Comparison of ENCODE assay signal across 10 cellular contexts in the genomic region with DNA sequence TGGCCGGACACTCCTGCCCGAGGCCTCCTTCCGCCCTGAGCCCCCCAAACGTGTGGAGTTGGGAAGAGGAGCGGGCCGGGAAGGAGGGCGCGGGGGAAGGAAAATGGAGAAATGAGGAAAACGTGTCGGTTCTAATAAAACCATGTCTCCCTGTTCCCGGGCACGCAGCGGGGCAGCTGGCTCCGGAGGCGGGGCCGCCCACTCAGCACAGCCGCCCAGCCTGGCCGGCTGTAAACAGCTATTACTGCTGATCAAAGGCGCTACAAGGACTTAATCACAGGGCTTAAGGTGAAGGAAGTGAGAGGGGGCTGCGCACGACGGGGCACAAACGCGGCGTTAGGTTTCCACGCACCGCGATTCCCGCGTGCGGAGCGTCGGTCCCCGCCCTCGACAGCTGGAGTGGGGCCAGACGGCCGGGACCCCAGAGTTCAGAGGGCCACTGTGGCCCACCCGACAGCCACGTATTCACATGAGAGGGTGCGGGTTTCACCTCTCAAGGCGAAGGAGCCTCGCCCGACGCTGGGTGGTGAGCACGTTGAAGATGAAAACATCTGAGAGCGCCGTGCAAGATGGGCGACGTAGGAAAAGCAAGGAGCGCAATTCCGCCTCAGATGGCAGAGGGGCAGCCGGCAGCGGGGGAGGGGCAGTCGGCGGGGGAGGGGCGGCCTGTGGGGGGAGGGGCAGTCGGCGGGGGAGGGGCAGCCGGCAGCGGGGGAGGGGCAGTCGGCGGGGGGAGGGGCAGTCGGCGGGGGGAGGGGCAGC.
A peak's percentile ranks its signal among the peaks of the same experiment; 100 is the strongest.
DNase-seq lines count a peak whose midpoint lies in the region; ATAC-seq and TF ChIP-seq lines count a peak whose summit lies in the region.
"Had no signal": no experiment of that assay in that cellular context is flagged by ENCODE, and none has a peak within 500 bp of the region (broad histone marks: within the 10 kb centered on the region; RNA-seq: fewer than 3 reads in every experiment).

No MANE protein-coding gene starts in this region.

- peak overlapping the region; percentile 96 for H3K27ac Mint-ChIP-seq in activated T-cell treated with anti-CD3 and anti-CD28 coated beads, Interleukin-2, amount 50 U/mL, for 72 hours
- peak overlapping the region; percentile 58 to 98 for H3K27ac Mint-ChIP-seq in stimulated activated naive CD8-positive, alpha-beta T cell treated with anti-CD3 and anti-CD28 coated beads, Interleukin-15, amount 100 ng/mL, for 72 hours

- no peak for ATAC-seq in activated T-cell treated with anti-CD3 and anti-CD28 coated beads, Interleukin-2, amount 50 U/mL, for 72 hours (replicated peaks in 1 of 2)
- ATAC-seq in stimulated activated naive CD8-positive, alpha-beta T cell treated with anti-CD3 and anti-CD28 coated beads, Interleukin-15, amount 100 ng/mL, for 72 hours: no peak
- ATAC-seq: left cardiac atrium had no signal

- H3K36me3 Mint-ChIP-seq in activated T-cell treated with anti-CD3 and anti-CD28 coated beads, Interleukin-2, amount 50 U/mL, for 72 hours (ENCODE audit: insufficient read depth in 2 of 2): peaks cover 2 to 5% of the 10 kb centered on the region in 2 donors

- no peaks in the 10 kb centered on the region for H3K27me3 Mint-ChIP-seq in activated T-cell treated with anti-CD3 and anti-CD28 coated beads, Interleukin-2, amount 50 U/mL, for 72 hours (ENCODE audit: low read depth)
- H3K27me3 Mint-ChIP-seq in stimulated activated naive CD8-positive, alpha-beta T cell treated with anti-CD3 and anti-CD28 coated beads, Interleukin-15, amount 100 ng/mL, for 72 hours: peaks cover 18% of the 10 kb centered on the region

- H3K4me3 Mint-ChIP-seq in activated T-cell treated with anti-CD3 and anti-CD28 coated beads, Interleukin-2, amount 50 U/mL, for 72 hours: no peak overlapping the region
- peak overlapping the region in 1 of 2 donors; percentile 17 for H3K4me3 Mint-ChIP-seq in stimulated activated naive CD8-positive, alpha-beta T cell treated with anti-CD3 and anti-CD28 coated beads, Interleukin-15, amount 100 ng/mL, for 72 hours

- no peak overlapping the region for H3K4me3 ChIP-seq in fibroblast of villous mesenchyme (ENCODE audit: low read depth, low read length)
- H3K4me3 ChIP-seq: BLaER1 had no signal

- no peak for DNase-seq in activated T-cell treated with anti-CD3 and anti-CD28 coated beads, Interleukin-2, amount 50 U/mL, for 72 hours
- no peak for DNase-seq in activated T-cell treated with anti-CD3 and anti-CD28 coated beads for 4 hours
- DNase-seq in NCI-H69 (lab: John Stamatoyannopoulos, UW): peak; percentile 95
- DNase-seq in fibroblast of villous mesenchyme (ENCODE audit: low read depth): peak; percentile 5
- DNase-seq in stimulated activated naive CD8-positive, alpha-beta T cell treated with anti-CD3 and anti-CD28 coated beads, Interleukin-15, amount 100 ng/mL, for 72 hours: no peak
- no peak for DNase-seq in stimulated activated CD4-positive, alpha-beta T cell treated with anti-CD3 and anti-CD28 coated beads, Interleukin-4, amount 100 ng/mL, for 1 hour
- no peak for DNase-seq in activated CD4-positive, CD25-positive, alpha-beta regulatory T cell treated with anti-CD3 and anti-CD28 coated beads, Interleukin-2, amount 50 U/mL, for 72 hours
- DNase-seq in AML-193 (lab: John Stamatoyannopoulos, UW): no peak
- DNase-seq: left cardiac atrium had no signal

- peaks cover 3% of the 10 kb centered on the region in 2 donors for H3K9me3 Mint-ChIP-seq in activated T-cell treated with anti-CD3 and anti-CD28 coated beads, Interleukin-2, amount 50 U/mL, for 72 hours
- peaks cover 0 to 17% of the 10 kb centered on the region in 2 donors for H3K9me3 Mint-ChIP-seq in stimulated activated naive CD8-positive, alpha-beta T cell treated with anti-CD3 and anti-CD28 coated beads, Interleukin-15, amount 100 ng/mL, for 72 hours

- no peak for TF ChIP-seq CTCF in fibroblast of villous mesenchyme (IDR thresholded peaks at IDR 0.05; ENCODE audit: insufficient read depth, low read depth, low read length)

- H3K4me1 Mint-ChIP-seq in activated T-cell treated with anti-CD3 and anti-CD28 coated beads, Interleukin-2, amount 50 U/mL, for 72 hours (ENCODE audit: low read depth): no peaks in the 10 kb centered on the region
- H3K4me1 Mint-ChIP-seq in stimulated activated naive CD8-positive, alpha-beta T cell treated with anti-CD3 and anti-CD28 coated beads, Interleukin-15, amount 100 ng/mL, for 72 hours: peaks cover 10% of the 10 kb centered on the region

Comparison
In these comparisons a context has a peak if more than half of its experiments do, and no peak if none do; other contexts are left out.
1. DNase-seq: peak in NCI-H69 (single experiment) and fibroblast of villous mesenchyme (single experiment); none in activated T-cell treated with anti-CD3 and anti-CD28 coated beads, Interleukin-2, amount 50 U/mL, for 72 hours (0 of 2), activated T-cell treated with anti-CD3 and anti-CD28 coated beads for 4 hours (single experiment), stimulated activated naive CD8-positive, alpha-beta T cell treated with anti-CD3 and anti-CD28 coated beads, Interleukin-15, amount 100 ng/mL, for 72 hours (0 of 2), stimulated activated CD4-positive, alpha-beta T cell treated with anti-CD3 and anti-CD28 coated beads, Interleukin-4, amount 100 ng/mL, for 1 hour (single experiment), activated CD4-positive, CD25-positive, alpha-beta regulatory T cell treated with anti-CD3 and anti-CD28 coated beads, Interleukin-2, amount 50 U/mL, for 72 hours (single experiment) and AML-193 (0 of 2).